Comparison of ENCODE assay signal across 14 cellular contexts in genomic region chr17:81696218-81696941, GRCh38.
"Had no signal": no experiment of that assay in that cellular context is flagged by ENCODE, and none has a peak within 500 bp of the region (broad histone marks: within the 10 kb centered on the region; RNA-seq: fewer than 3 reads in every experiment).

No MANE protein-coding gene starts in this region.

- DNase-seq: activated CD4-positive, alpha-beta T cell treated with anti-CD3 and anti-CD28 coated beads for 36 hours; activated CD8-positive, alpha-beta T cell treated with anti-CD3 and anti-CD28 coated beads for 36 hours; activated gamma-delta T cell; activated T-cell treated with anti-CD3 and anti-CD28 coated beads, Interleukin-2, amount 50 U/mL, for 72 hours; central memory CD4-positive, alpha-beta T cell; cortex of kidney; effector CD4-positive, alpha-beta T cell; esophagus squamous epithelium; lower lobe of right lung; midbrain; ovary; stimulated activated CD4-positive, alpha-beta T cell treated with anti-CD3 and anti-CD28 coated beads, Interleukin-2, amount 100 ng/mL, for 48 hours; tibial artery had no signal

- H3K27me3 ChIP-seq: esophagus squamous epithelium, ovary, tibial artery had no signal

- H3K4me3 ChIP-seq: esophagus squamous epithelium, lower lobe of right lung, ovary, tibial artery had no signal

- H3K27ac ChIP-seq: esophagus squamous epithelium, lower lobe of right lung, ovary, tibial artery had no signal

- ATAC-seq: activated CD4-positive, alpha-beta T cell treated with anti-CD3 and anti-CD28 coated beads for 36 hours; activated CD8-positive, alpha-beta T cell treated with anti-CD3 and anti-CD28 coated beads for 36 hours; lower lobe of right lung; stimulated activated memory B cell treated with anti-CD40 and anti-IgM and Interleukin-4, amounts not matched to agents 10 μg/mL and 1 μg/mL and 100 μg/mL, for 72 hours had no signal

- H3K36me3 ChIP-seq: ovary had no signal

- H3K9me3 ChIP-seq: esophagus squamous epithelium, lower lobe of right lung, ovary, tibial artery had no signal
